Comparison of ENCODE assay signal across 9 cellular contexts in genomic region chr6:139133733-139134360, GRCh38. TPM values are rescaled to one million over a fixed set of nuclear protein-coding genes. Genes with fewer than 3 reads are reported as not detected.
A peak's percentile ranks its signal among the peaks of the same experiment; 100 is the strongest.
DNase-seq lines count a peak whose midpoint lies in the region; ATAC-seq and TF ChIP-seq lines count a peak whose summit lies in the region.
"Had no signal": no experiment of that assay in that cellular context is flagged by ENCODE, and none has a peak within 500 bp of the region (broad histone marks: within the 10 kb centered on the region; RNA-seq: fewer than 3 reads in every experiment).

No MANE protein-coding gene starts in this region.

- no peak for DNase-seq in Calu3
- peak; percentile 92 for DNase-seq in NCI-H69 (lab: John Stamatoyannopoulos, UW)
- no peak for DNase-seq in endothelial cell (ENCODE audit: low spot score)
- no peak for DNase-seq in GDM1 (lab: John Stamatoyannopoulos, UW)
- DNase-seq in stimulated activated CD4-positive, alpha-beta T cell treated with anti-CD3 and anti-CD28 coated beads, Interleukin-4, amount 100 ng/mL, for 1 hour, result no peak
- DNase-seq in NK-92 (lab: John Stamatoyannopoulos, UW; ENCODE audit: unreplicated experiment), result no peak
- DNase-seq: IMR-90 had no signal

- H3K27me3 Mint-ChIP-seq in Calu3 (ENCODE audit: unreplicated experiment), result no peaks in the 10 kb centered on the region
- peaks cover 5% of the 10 kb centered on the region for H3K27me3 Mint-ChIP-seq in endothelial cell (ENCODE audit: unreplicated experiment)

- ATAC-seq in HG03039 (IDR thresholded peaks at IDR 0.05; ENCODE audit: unreplicated experiment), result no peak

- H3K4me3 Mint-ChIP-seq in Calu3 (ENCODE audit: low read depth, unreplicated experiment) (no peak overlapping the region), endothelial cell (ENCODE audit: unreplicated experiment) (peak overlapping the region; percentile 86)

- H3K36me3 Mint-ChIP-seq in Calu3 (ENCODE audit: insufficient read depth, unreplicated experiment) (peaks cover 19% of the 10 kb centered on the region), endothelial cell (ENCODE audit: low read depth, unreplicated experiment) (peaks cover 13% of the 10 kb centered on the region)

- H3K4me1 ChIP-seq in rectal smooth muscle tissue (ENCODE audit: control insufficient read depth, insufficient read depth, low read length), result peaks cover 3% of the 10 kb centered on the region

- intact Hi-C loops in Calu3 (cut with micrococcal nuclease; ENCODE audit: unreplicated experiment), result no loop called here

- H3K9ac ChIP-seq in rectal smooth muscle tissue (ENCODE audit: low read length), result no peak overlapping the region

- peak overlapping the region; percentile 54 for H3K27ac ChIP-seq in rectal smooth muscle tissue (ENCODE audit: low read depth, low read length)

- H3K27me3 ChIP-seq in rectal smooth muscle tissue (ENCODE audit: control insufficient read depth, insufficient read depth, low read length), result no peaks in the 10 kb centered on the region

- H3K27ac Mint-ChIP-seq in Calu3 (ENCODE audit: unreplicated experiment) (peak overlapping the region; percentile 68), endothelial cell (ENCODE audit: unreplicated experiment) (peak overlapping the region; percentile 70)

- BruUV-seq in Calu3 (replicated peaks; lab: Mats Ljungman, UMichigan), result no TSS peak

- no peaks in the 10 kb centered on the region for H3K36me3 ChIP-seq in rectal smooth muscle tissue (ENCODE audit: control insufficient read depth, insufficient read depth, low read length)

- H3K4me1 Mint-ChIP-seq in Calu3 (ENCODE audit: low read depth, unreplicated experiment) (no peaks in the 10 kb centered on the region), endothelial cell (ENCODE audit: unreplicated experiment) (peaks cover 25% of the 10 kb centered on the region)

- H3K9me3 Mint-ChIP-seq in Calu3 (ENCODE audit: low read depth, unreplicated experiment) (no peaks in the 10 kb centered on the region), endothelial cell (ENCODE audit: unreplicated experiment) (no peaks in the 10 kb centered on the region)

- H3K4me3 ChIP-seq in rectal smooth muscle tissue (ENCODE audit: low read length), result peak overlapping the region; percentile 20

- TF ChIP-seq CTCF in Calu3 (IDR thresholded peaks at IDR 0.05; ENCODE audit: unreplicated experiment) (no peak), endothelial cell (IDR thresholded peaks at IDR 0.05; ENCODE audit: unreplicated experiment) (no peak)

- CTCF ChIA-PET in Calu3 (lab: Charles Lee), result interaction anchor here (0.6 kb wide), 2 partner anchors 180 to 930 kb away, joined by 3 to 4 read pairs; no protein-coding TSS in a partner anchor

RNA-seq across cellular contexts. Expression of gene HECA, which starts 1.0 kb away (rescaled TPM):
- total RNA-seq in Calu3 (2022) (7.1 and 7.5 TPM in 2 replicates), endothelial cell (ENCODE audit: unreplicated experiment) (36.7 TPM)
